In genomic region chr19:1037553-1038115, GRCh38 we compare ENCODE assay signal across 10 cellular contexts. TPM values are rescaled to one million over a fixed set of nuclear protein-coding genes. Genes with fewer than 3 reads are reported as not detected.
DNase-seq lines count a peak whose midpoint lies in the region; ATAC-seq and TF ChIP-seq lines count a peak whose summit lies in the region.
"Had no signal": no experiment of that assay in that cellular context is flagged by ENCODE, and none has a peak within 500 bp of the region (broad histone marks: within the 10 kb centered on the region; RNA-seq: fewer than 3 reads in every experiment).

No MANE protein-coding gene starts in this region.

- H3K27me3 Mint-ChIP-seq in activated T-cell treated with anti-CD3 and anti-CD28 coated beads, Interleukin-2, amount 50 U/mL, for 4 hours (ENCODE audit: low read depth): no peaks in the 10 kb centered on the region
- no peaks in the 10 kb centered on the region for H3K27me3 Mint-ChIP-seq in WTC11 (ENCODE audit: low read depth)

- POLR2A ChIA-PET in WTC11 (lab: Charles Lee): interaction anchor here (0.7 to 3.1 kb wide), 3 partner anchors 9 to 27 kb away, joined by 3 to 14 read pairs (median 5); partner anchors contain the start of gene CNN2

- peak; percentile 13 for DNase-seq in BE2C
- no peak for DNase-seq in activated T-cell treated with anti-CD3 and anti-CD28 coated beads, Interleukin-2, amount 50 U/mL, for 4 hours
- DNase-seq in WTC11 (ENCODE audit: low spot score): no peak
- DNase-seq in cerebellar nuclear complex (lab: John Stamatoyannopoulos, UW): no peak
- no peak for DNase-seq in NCI-H69 (lab: John Stamatoyannopoulos, UW)
- no peak for DNase-seq in NCI-H1694 (lab: John Stamatoyannopoulos, UW)

- H3K36me3 Mint-ChIP-seq in activated T-cell treated with anti-CD3 and anti-CD28 coated beads, Interleukin-2, amount 50 U/mL, for 4 hours (ENCODE audit: insufficient read depth): peaks cover 12% of the 10 kb centered on the region
- peaks cover 36% of the 10 kb centered on the region for H3K36me3 Mint-ChIP-seq in WTC11

- no peaks in the 10 kb centered on the region for H3K36me3 ChIP-seq in BE2C

- H3K4me3 ChIP-seq in BE2C (ENCODE audit: low read depth, low read length): no peak overlapping the region
- H3K4me3 ChIP-seq in mononuclear cell (ENCODE audit: low read length): peak overlapping the region; percentile 23

- H3K4me1 Mint-ChIP-seq in activated T-cell treated with anti-CD3 and anti-CD28 coated beads, Interleukin-2, amount 50 U/mL, for 4 hours (ENCODE audit: low read depth): peaks cover 49% of the 10 kb centered on the region
- H3K4me1 Mint-ChIP-seq in WTC11: peaks cover 12% of the 10 kb centered on the region

- CTCF ChIA-PET in WTC11 (lab: Charles Lee): no interaction called here

- H3K9me3 Mint-ChIP-seq in activated T-cell treated with anti-CD3 and anti-CD28 coated beads, Interleukin-2, amount 50 U/mL, for 4 hours: no peaks in the 10 kb centered on the region
- H3K9me3 Mint-ChIP-seq in WTC11: no peaks in the 10 kb centered on the region

- no peaks in the 10 kb centered on the region for H3K27me3 ChIP-seq in BE2C
- no peaks in the 10 kb centered on the region for H3K27me3 ChIP-seq in mononuclear cell (ENCODE audit: insufficient read depth, low read length)

- no peak for TF ChIP-seq CTCF in BE2C (IDR thresholded peaks at IDR 0.05; ENCODE audit: low read depth, low read length)
- TF ChIP-seq CTCF in WTC11 (IDR thresholded peaks at IDR 0.05): no peak

- H3K4me3 Mint-ChIP-seq in activated T-cell treated with anti-CD3 and anti-CD28 coated beads, Interleukin-2, amount 50 U/mL, for 4 hours: peak overlapping the region; percentile 19
- no peak overlapping the region for H3K4me3 Mint-ChIP-seq in WTC11

- H3K9me3 ChIP-seq in BE2C: no peaks in the 10 kb centered on the region
- no peaks in the 10 kb centered on the region for H3K9me3 ChIP-seq in mononuclear cell (ENCODE audit: low read depth, low read length)

- ATAC-seq in GM21447 (IDR thresholded peaks at IDR 0.05; ENCODE audit: unreplicated experiment) (peak; percentile 0), WTC11 (no peak)
- no peak for ATAC-seq in activated T-cell treated with anti-CD3 and anti-CD28 coated beads, Interleukin-2, amount 50 U/mL, for 4 hours
- ATAC-seq: left lobe of liver had no signal

- H3K27ac Mint-ChIP-seq in WTC11: no peak overlapping the region

- H3K4me1 ChIP-seq in BE2C (peaks cover 9% of the 10 kb centered on the region), mononuclear cell (ENCODE audit: insufficient read depth, low read length) (peaks cover 63% of the 10 kb centered on the region)

TF ChIP-seq in WTC11, 78 proteins besides CTCF, POLR2A, EP300 and RAD21:
- no peak for TF ChIP-seq FOXP1 (CRISPR knock-in tag; IDR thresholded peaks at IDR 0.05; ENCODE audit: borderline replicate concordance)
TF ChIP-seq in WTC11: peak in this region for 0.

RNA-seq across cellular contexts. Expression of gene ABCA7, which starts 2.3 kb away (rescaled TPM):
- polyA plus RNA-seq in BE2C (2012; ENCODE audit: insufficient read depth, insufficient read length, low read depth): 16.4 TPM
- 1 to 10 TPM; 7.1 to 8.7 (median 8.6) TPM for total RNA-seq in activated T-cell treated with anti-CD3 and anti-CD28 coated beads, Interleukin-2, amount 50 U/mL, for 4 hours
- 28.2 TPM for total RNA-seq in mononuclear cell
- 40.3 to 45.0 TPM (median 41.3 TPM) in 3 replicates for total RNA-seq in WTC11 (2021)

RNA-seq across cellular contexts. Expression of gene CNN2, which starts 11.2 kb away (rescaled TPM):
- 3.0 TPM for polyA plus RNA-seq in BE2C (2012; ENCODE audit: insufficient read depth, insufficient read length, low read depth)
- 10 to 100 TPM; 52.3 to 69.3 (median 57.8) TPM for total RNA-seq in activated T-cell treated with anti-CD3 and anti-CD28 coated beads, Interleukin-2, amount 50 U/mL, for 4 hours
- 152 TPM for total RNA-seq in mononuclear cell
- total RNA-seq in WTC11 (2021): 387 to 391 TPM (median 390 TPM) in 3 replicates

RNA-seq across cellular contexts. Expression of gene RNU6-2, which starts 16.3 kb away (rescaled TPM):
- polyA plus RNA-seq in BE2C (2012; ENCODE audit: insufficient read depth, insufficient read length, low read depth): not detected
- total RNA-seq in activated T-cell treated with anti-CD3 and anti-CD28 coated beads, Interleukin-2, amount 50 U/mL, for 4 hours: not detected
- total RNA-seq in mononuclear cell: not detected
- total RNA-seq in WTC11 (2021): not detected in 3 replicates
- total RNA-seq: Daoy, left lobe of liver had no signal

RNA-seq across cellular contexts. Expression of gene TMEM259, which starts 16.7 kb away (rescaled TPM):
- polyA plus RNA-seq in BE2C (2012; ENCODE audit: insufficient read depth, insufficient read length, low read depth): 687 TPM
- total RNA-seq in activated T-cell treated with anti-CD3 and anti-CD28 coated beads, Interleukin-2, amount 50 U/mL, for 4 hours: 100 to 1,000 TPM; 197 to 210 (median 204) TPM
- 83.0 TPM for total RNA-seq in mononuclear cell
- total RNA-seq in WTC11 (2021): 176 to 202 TPM (median 191 TPM) in 3 replicates

RNA-seq across cellular contexts. Expression of gene ARHGAP45, which starts 29.3 kb away (rescaled TPM):
- 31.2 TPM for polyA plus RNA-seq in BE2C (2012; ENCODE audit: insufficient read depth, insufficient read length, low read depth)
- total RNA-seq in activated T-cell treated with anti-CD3 and anti-CD28 coated beads, Interleukin-2, amount 50 U/mL, for 4 hours: 100 to 1,000 TPM; 128 to 133 (median 133) TPM
- total RNA-seq in mononuclear cell (261 TPM), WTC11 (2021) (40.9 to 46.4 TPM (median 44.1 TPM) in 3 replicates)
